ENCODE assay signal across 29 cellular contexts in the genomic region with DNA sequence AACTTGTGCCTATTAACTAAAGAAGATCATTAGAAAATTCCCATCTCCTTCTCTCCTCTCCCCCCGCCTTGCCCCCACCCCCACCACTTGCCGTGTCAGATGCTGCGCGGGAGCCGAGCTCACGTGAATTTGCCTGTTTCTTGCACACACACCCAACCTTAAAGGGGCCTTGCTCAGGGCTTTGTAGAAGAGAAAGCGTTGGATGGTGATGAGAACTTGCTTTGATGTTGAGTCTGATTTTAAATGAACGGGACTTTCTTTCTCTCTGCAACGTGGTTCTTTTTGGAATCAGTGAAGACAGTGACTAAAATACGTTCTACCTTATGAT.
"Had no signal": no experiment of that assay in that cellular context is flagged by ENCODE, and none has a peak within 500 bp of the region (broad histone marks: within the 10 kb centered on the region; RNA-seq: fewer than 3 reads in every experiment).

No MANE protein-coding gene starts in this region.

- ATAC-seq: activated naive CD8-positive, alpha-beta T cell treated with anti-CD3 and anti-CD28 coated beads, Interleukin-2, amount 50 U/mL, for 24 hours; activated T-cell treated with anti-CD3 and anti-CD28 coated beads, Interleukin-2, amount 50 U/mL, for 4 hours; activated T-helper 17 cell treated with anti-CD3 and anti-CD28 coated beads, Interleukin-2, amount 50 U/mL, for 72 hours; body of pancreas; SK-N-SH treated with all-trans-retinoic acid at 6 μM for 48 hours; T-helper 17 cell had no signal

- H3K27me3 ChIP-seq: adrenal gland, body of pancreas, colonic mucosa had no signal

- DNase-seq: activated CD4-positive, alpha-beta memory T cell treated with anti-CD3 and anti-CD28 coated beads, Interleukin-2, amount 10 ng/mL, durations not matched to agents 7 days and 5 days; activated CD4-positive, alpha-beta T cell treated with anti-CD3 and anti-CD28 coated beads for 1 hour; activated CD4-positive, alpha-beta T cell treated with anti-CD3 and anti-CD28 coated beads for 4 hours; activated CD4-positive, alpha-beta T cell treated with anti-CD3 and anti-CD28 coated beads, Interleukin-2, amount 10 ng/mL, durations not matched to agents 7 days and 5 days; activated CD4-positive, alpha-beta T cell treated with anti-CD3 and anti-CD28 coated beads, Interleukin-2, amount 50 U/mL, for 4 hours; activated CD4-positive, CD25-positive, alpha-beta regulatory T cell; activated effector memory CD4-positive, alpha-beta T cell treated with Interleukin-2 at 50 U/mL for 16 hours; activated naive CD4-positive, alpha-beta T cell treated with anti-CD3 and anti-CD28 coated beads for 36 hours; activated naive CD8-positive, alpha-beta T cell treated with anti-CD3 and anti-CD28 coated beads for 36 hours; activated naive CD8-positive, alpha-beta T cell treated with anti-CD3 and anti-CD28 coated beads, Interleukin-2, amount 50 U/mL, for 24 hours; activated T-cell treated with anti-CD3 and anti-CD28 coated beads, Interleukin-2, amount 50 U/mL, for 4 hours; adrenal gland; aorta; body of pancreas; central memory CD4-positive, alpha-beta T cell; cerebellar nuclear complex; colonic mucosa; effector CD8-positive, alpha-beta T cell; foreskin fibroblast; T-helper 1 cell; T-helper 17 cell; T1000 had no signal

- H3K36me3 ChIP-seq: adrenal gland, breast epithelium, cardiac muscle cell, colonic mucosa had no signal

- H3K4me1 ChIP-seq: adrenal gland, body of pancreas, breast epithelium, colonic mucosa had no signal

- H3K4me3 ChIP-seq: adrenal gland, body of pancreas, breast epithelium, cardiac muscle cell, colonic mucosa had no signal

- H3K36me3 Mint-ChIP-seq: activated naive CD8-positive, alpha-beta T cell treated with anti-CD3 and anti-CD28 coated beads for 36 hours had no signal

- H3K27ac ChIP-seq: adrenal gland, body of pancreas, breast epithelium, cardiac muscle cell, colonic mucosa, epithelial cell of prostate had no signal

- H3K4me1 Mint-ChIP-seq: activated CD4-positive, alpha-beta memory T cell treated with anti-CD3 and anti-CD28 coated beads, Interleukin-2, amount 10 ng/mL, durations not matched to agents 7 days and 5 days; activated CD4-positive, alpha-beta T cell treated with anti-CD3 and anti-CD28 coated beads, Interleukin-2, amount 10 ng/mL, durations not matched to agents 7 days and 5 days; activated naive CD4-positive, alpha-beta T cell treated with anti-CD3 and anti-CD28 coated beads, Interleukin-2, amount 50 U/mL, for 24 hours; activated naive CD8-positive, alpha-beta T cell treated with anti-CD3 and anti-CD28 coated beads, Interleukin-2, amount 50 U/mL, for 24 hours; activated T-helper 17 cell treated with anti-CD3 and anti-CD28 coated beads, Interleukin-2, amount 50 U/mL, for 72 hours had no signal

- H3K9me3 Mint-ChIP-seq: activated CD4-positive, alpha-beta memory T cell treated with anti-CD3 and anti-CD28 coated beads, Interleukin-2, amount 10 ng/mL, durations not matched to agents 7 days and 5 days; activated CD4-positive, alpha-beta T cell treated with anti-CD3 and anti-CD28 coated beads, Interleukin-2, amount 10 ng/mL, durations not matched to agents 7 days and 5 days; activated naive CD4-positive, alpha-beta T cell treated with anti-CD3 and anti-CD28 coated beads for 36 hours; activated naive CD4-positive, alpha-beta T cell treated with anti-CD3 and anti-CD28 coated beads, Interleukin-2, amount 50 U/mL, for 24 hours; activated naive CD8-positive, alpha-beta T cell treated with anti-CD3 and anti-CD28 coated beads for 36 hours; activated naive CD8-positive, alpha-beta T cell treated with anti-CD3 and anti-CD28 coated beads, Interleukin-2, amount 50 U/mL, for 24 hours; activated T-cell treated with anti-CD3 and anti-CD28 coated beads, Interleukin-2, amount 50 U/mL, for 4 hours; activated T-helper 17 cell treated with anti-CD3 and anti-CD28 coated beads, Interleukin-2, amount 50 U/mL, for 72 hours; T-helper 2 cell treated with Interferon-gamma antibody and Interleukin-4, amounts not matched to agents 5 μg/mL and 100 μg/mL, for 36 hours had no signal

- H3K27me3 Mint-ChIP-seq: activated naive CD4-positive, alpha-beta T cell treated with anti-CD3 and anti-CD28 coated beads, Interleukin-2, amount 50 U/mL, for 24 hours; activated naive CD8-positive, alpha-beta T cell treated with anti-CD3 and anti-CD28 coated beads, Interleukin-2, amount 50 U/mL, for 24 hours; activated T-helper 17 cell treated with anti-CD3 and anti-CD28 coated beads, Interleukin-2, amount 50 U/mL, for 72 hours had no signal

- H3K9me3 ChIP-seq: adrenal gland, body of pancreas, breast epithelium, colonic mucosa had no signal

- H3K27ac Mint-ChIP-seq: activated CD4-positive, alpha-beta memory T cell treated with anti-CD3 and anti-CD28 coated beads, Interleukin-2, amount 10 ng/mL, durations not matched to agents 7 days and 5 days; activated naive CD4-positive, alpha-beta T cell treated with anti-CD3 and anti-CD28 coated beads, Interleukin-2, amount 50 U/mL, for 24 hours; activated naive CD8-positive, alpha-beta T cell treated with anti-CD3 and anti-CD28 coated beads for 36 hours; activated naive CD8-positive, alpha-beta T cell treated with anti-CD3 and anti-CD28 coated beads, Interleukin-2, amount 50 U/mL, for 24 hours; activated T-helper 17 cell treated with anti-CD3 and anti-CD28 coated beads, Interleukin-2, amount 50 U/mL, for 72 hours; T-helper 17 cell; T-helper 2 cell treated with Interferon-gamma antibody and Interleukin-4, amounts not matched to agents 5 μg/mL and 100 μg/mL, for 36 hours had no signal

- H3K4me3 Mint-ChIP-seq: activated CD4-positive, alpha-beta memory T cell treated with anti-CD3 and anti-CD28 coated beads, Interleukin-2, amount 10 ng/mL, durations not matched to agents 7 days and 5 days; activated CD4-positive, alpha-beta T cell treated with anti-CD3 and anti-CD28 coated beads, Interleukin-2, amount 10 ng/mL, durations not matched to agents 7 days and 5 days; activated naive CD4-positive, alpha-beta T cell treated with anti-CD3 and anti-CD28 coated beads for 36 hours; activated naive CD4-positive, alpha-beta T cell treated with anti-CD3 and anti-CD28 coated beads, Interleukin-2, amount 50 U/mL, for 24 hours; activated naive CD8-positive, alpha-beta T cell treated with anti-CD3 and anti-CD28 coated beads for 36 hours; activated naive CD8-positive, alpha-beta T cell treated with anti-CD3 and anti-CD28 coated beads, Interleukin-2, amount 50 U/mL, for 24 hours; activated T-cell treated with anti-CD3 and anti-CD28 coated beads, Interleukin-2, amount 50 U/mL, for 4 hours; activated T-helper 17 cell treated with anti-CD3 and anti-CD28 coated beads, Interleukin-2, amount 50 U/mL, for 72 hours; T-helper 17 cell; T-helper 2 cell treated with Interferon-gamma antibody and Interleukin-4, amounts not matched to agents 5 μg/mL and 100 μg/mL, for 36 hours had no signal
